Comparison of ENCODE assay signal across 17 cellular contexts in the genomic region with DNA sequence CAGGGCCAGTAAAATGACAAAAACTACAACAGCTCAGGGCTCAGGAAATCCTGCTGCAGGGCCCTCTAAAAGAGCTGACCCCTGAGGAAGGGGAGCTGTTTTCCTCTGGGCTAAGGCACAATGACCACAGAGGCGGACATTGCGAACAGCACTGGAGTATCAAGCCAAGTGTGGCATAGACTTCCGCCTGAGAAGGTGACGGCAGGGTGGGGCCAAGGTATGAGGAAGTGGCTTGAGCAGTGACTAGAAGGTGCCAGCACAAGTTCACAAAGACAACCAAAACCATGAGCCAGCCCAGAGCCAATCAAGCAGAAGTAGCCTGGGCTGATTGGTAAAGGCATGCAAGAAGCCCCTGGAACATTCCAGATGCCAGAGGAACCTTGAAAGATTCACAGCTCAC. TPM values are rescaled to one million over a fixed set of nuclear protein-coding genes. Genes with fewer than 3 reads are reported as not detected.
DNase-seq lines count a peak whose midpoint lies in the region; ATAC-seq and TF ChIP-seq lines count a peak whose summit lies in the region.
"Had no signal": no experiment of that assay in that cellular context is flagged by ENCODE, and none has a peak within 500 bp of the region (broad histone marks: within the 10 kb centered on the region; RNA-seq: fewer than 3 reads in every experiment).

No MANE protein-coding gene starts in this region.

- H3K9me2 ChIP-seq in DOHH2 (replicated peaks; ENCODE audit: control insufficient read depth, low read length) = no peaks in the 10 kb centered on the region

- H3K4me1 Mint-ChIP-seq in activated CD4-positive, alpha-beta memory T cell treated with anti-CD3 and anti-CD28 coated beads for 36 hours (ENCODE audit: low read depth) = peaks cover 2% of the 10 kb centered on the region

- no peak overlapping the region for H3K27ac Mint-ChIP-seq in activated CD4-positive, alpha-beta memory T cell treated with anti-CD3 and anti-CD28 coated beads for 36 hours
- H3K27ac Mint-ChIP-seq: WTC11 had no signal

- peaks cover 6% of the 10 kb centered on the region; the same call in 1 of the 2 replicates for H3K9me3 ChIP-seq in DOHH2 (ENCODE audit: control insufficient read depth, insufficient read depth, low read length)

- WGBS in lower leg skin, 2 donors = 70 to 79% methylated on average over 4 of the region's 4 CpGs

- intact Hi-C loops in activated CD4-positive, alpha-beta memory T cell treated with anti-CD3 and anti-CD28 coated beads for 36 hours (cut with micrococcal nuclease) = no loop called here
- intact Hi-C loops in lower leg skin (cut with DNase I; ENCODE audit: low total_unique reads) = no loop called here

- POLR2A ChIA-PET in activated CD4-positive, alpha-beta memory T cell treated with anti-CD3 and anti-CD28 coated beads for 36 hours (lab: Charles Lee) = no interaction called here

- H4K20me1 ChIP-seq in DOHH2 (ENCODE audit: control insufficient read depth, insufficient read depth, low read depth, low read length) = no peaks in the 10 kb centered on the region

- H3K4me3 ChIP-seq in DOHH2 (ENCODE audit: low read length) (peak overlapping the region; percentile 35; the same call in 1 of the 2 replicates), lower leg skin (ENCODE audit: low read depth, poor library complexity, severe bottlenecking) (no peak overlapping the region)
- H3K4me3 ChIP-seq: SK-N-MC had no signal

- TF ChIP-seq CTCF in DOHH2 (IDR thresholded peaks at IDR 0.05; ENCODE audit: low read depth, low read length, poor library complexity, severe bottlenecking) (no peak), lower leg skin (IDR thresholded peaks at IDR 0.05) (no peak)

- peaks cover 4% of the 10 kb centered on the region; the same call in 1 of the 2 replicates for H3K27me3 ChIP-seq in DOHH2 (ENCODE audit: control insufficient read depth, low read length)

- H3K36me3 ChIP-seq in DOHH2 (ENCODE audit: control insufficient read depth, low read length) = no peaks in the 10 kb centered on the region

- no peak overlapping the region for H3K4me3 Mint-ChIP-seq in activated CD4-positive, alpha-beta memory T cell treated with anti-CD3 and anti-CD28 coated beads for 36 hours
- H3K4me3 Mint-ChIP-seq: neural crest cell, WTC11 had no signal

- peak; percentile 84 for DNase-seq in LoVo (ENCODE audit: low spot score)
- peak; percentile 24 for DNase-seq in activated CD4-positive, alpha-beta memory T cell treated with anti-CD3 and anti-CD28 coated beads for 36 hours
- peak; percentile 87 for DNase-seq in mucosa of gallbladder (ENCODE audit: low spot score)
- no peak for DNase-seq in lower leg skin (ENCODE audit: low spot score in 2 of 2)
- DNase-seq in COLO829 (ENCODE audit: low spot score) = no peak
- DNase-seq in NCI-H1417 treated with DMSO at 0.1 percent for 48 hours (lab: John Stamatoyannopoulos, UW) = no peak
- DNase-seq: activated T-cell treated with anti-CD3 and anti-CD28 coated beads, Interleukin-2, amount 50 U/mL, for 48 hours; effector CD8-positive, alpha-beta T cell; islet precursor cell; NCI-H1436; NCI-H526 had no signal

- no peak overlapping the region for H3K27ac ChIP-seq in DOHH2 (ENCODE audit: low read depth, low read length)
- H3K27ac ChIP-seq: SK-N-MC had no signal

- peaks cover 12% of the 10 kb centered on the region for H3K4me1 ChIP-seq in DOHH2 (ENCODE audit: control insufficient read depth, low read length)

- peak overlapping the region; percentile 50 for H3K4me2 ChIP-seq in DOHH2 (ENCODE audit: low read length)

- TF ChIP-seq POLR2A in lower leg skin (IDR thresholded peaks at IDR 0.05) = no peak

- peaks cover 2% of the 10 kb centered on the region for H3K27me3 Mint-ChIP-seq in activated CD4-positive, alpha-beta memory T cell treated with anti-CD3 and anti-CD28 coated beads for 36 hours

- no peak for ATAC-seq in GM19351 (IDR thresholded peaks at IDR 0.05; ENCODE audit: unreplicated experiment)
- ATAC-seq: WTC11 had no signal

- CTCF ChIA-PET in activated CD4-positive, alpha-beta memory T cell treated with anti-CD3 and anti-CD28 coated beads for 36 hours (lab: Charles Lee) = no interaction called here

- peaks cover 5% of the 10 kb centered on the region for H3K36me3 Mint-ChIP-seq in activated CD4-positive, alpha-beta memory T cell treated with anti-CD3 and anti-CD28 coated beads for 36 hours

- H3F3A ChIP-seq in DOHH2 (ENCODE audit: control insufficient read depth, insufficient read depth) = no peaks in the 10 kb centered on the region

- no peaks in the 10 kb centered on the region for H3K79me2 ChIP-seq in DOHH2 (ENCODE audit: control insufficient read depth, low read length)

- H3K9me3 Mint-ChIP-seq in activated CD4-positive, alpha-beta memory T cell treated with anti-CD3 and anti-CD28 coated beads for 36 hours = peaks cover 10% of the 10 kb centered on the region

RNA-seq across cellular contexts. Expression of a gene that starts 13.9 kb away (rescaled TPM):
- not detected for total RNA-seq in activated CD4-positive, alpha-beta memory T cell treated with anti-CD3 and anti-CD28 coated beads for 36 hours
- total RNA-seq in mucosa of gallbladder = 197 TPM
- total RNA-seq in lower leg skin = 1 to 10 TPM in 1 of 4 donors, under 1 TPM in 3; 0.25 to 2.4 (median 0.49) TPM
- total RNA-seq: frontal cortex, neural crest cell had no signal

RNA-seq across cellular contexts. Expression of a gene that starts 20.4 kb away (rescaled TPM):
- 10 to 100 TPM; 81.2 to 81.6 TPM for total RNA-seq in activated CD4-positive, alpha-beta memory T cell treated with anti-CD3 and anti-CD28 coated beads for 36 hours
- total RNA-seq in mucosa of gallbladder (4.2 TPM), lower leg skin (1 to 10 TPM; 2.4 to 5.9 (median 4.4) TPM)

RNA-seq across cellular contexts. Expression of a gene that starts 55.7 kb away (rescaled TPM):
- total RNA-seq in activated CD4-positive, alpha-beta memory T cell treated with anti-CD3 and anti-CD28 coated beads for 36 hours = not detected
- not detected for total RNA-seq in mucosa of gallbladder
- total RNA-seq in lower leg skin = 100 to 1,000 TPM; 120 to 176 (median 134) TPM
- total RNA-seq: neural crest cell had no signal

RNA-seq across cellular contexts. Expression of a gene that starts 57.8 kb away (rescaled TPM):
- 10 to 100 TPM; 55.6 to 56.1 TPM for total RNA-seq in activated CD4-positive, alpha-beta memory T cell treated with anti-CD3 and anti-CD28 coated beads for 36 hours
- total RNA-seq in mucosa of gallbladder (60.8 TPM), lower leg skin (10 to 100 TPM; 37.4 to 54.0 (median 46.7) TPM)

RNA-seq across cellular contexts. Expression of a gene that starts 58.0 kb away (rescaled TPM):
- total RNA-seq in activated CD4-positive, alpha-beta memory T cell treated with anti-CD3 and anti-CD28 coated beads for 36 hours = 10 to 100 TPM; 20.3 to 20.8 TPM
- total RNA-seq in mucosa of gallbladder = 11.3 TPM
- total RNA-seq in lower leg skin = 10 to 100 TPM; 10.9 to 16.3 (median 13.0) TPM

Comparison
In these comparisons a context has a peak if more than half of its experiments do, and no peak if none do; other contexts are left out.
1. DNase-seq: peak in LoVo (single experiment), activated CD4-positive, alpha-beta memory T cell treated with anti-CD3 and anti-CD28 coated beads for 36 hours (single experiment) and mucosa of gallbladder (single experiment); none in lower leg skin (0 of 2), COLO829 (single experiment) and NCI-H1417 treated with DMSO at 0.1 percent for 48 hours (single experiment).
2. RNA of a gene that starts 13.9 kb away (total RNA-seq): 197 TPM in mucosa of gallbladder (single experiment); 0.25 to 2.4 TPM in lower leg skin and not detected in activated CD4-positive, alpha-beta memory T cell treated with anti-CD3 and anti-CD28 coated beads for 36 hours; every median in the first group is over 10 times any median in the second.
3. RNA of a gene that starts 20.4 kb away (total RNA-seq): 81.2 to 81.6 TPM in activated CD4-positive, alpha-beta memory T cell treated with anti-CD3 and anti-CD28 coated beads for 36 hours; 2.4 to 5.9 TPM in lower leg skin and 4.2 TPM in mucosa of gallbladder (single experiment); every median in the first group is over 10 times any median in the second.
4. RNA of a gene that starts 55.7 kb away (total RNA-seq): 120 to 176 TPM in lower leg skin; not detected in mucosa of gallbladder (single experiment) and not detected in activated CD4-positive, alpha-beta memory T cell treated with anti-CD3 and anti-CD28 coated beads for 36 hours; every median in the first group is over 100 times any median in the second.